In genomic region chr1:211329764-211330201, GRCh38 we compare ENCODE assay signal across 8 cellular contexts. TPM values are rescaled to one million over a fixed set of nuclear protein-coding genes. Genes with fewer than 3 reads are reported as not detected.
A peak's percentile ranks its signal among the peaks of the same experiment; 100 is the strongest.
DNase-seq lines count a peak whose midpoint lies in the region; ATAC-seq and TF ChIP-seq lines count a peak whose summit lies in the region.

No MANE protein-coding gene starts in this region.

- H3K27ac Mint-ChIP-seq in memory B cell, result peak overlapping the region; percentile 98

- no peaks in the 10 kb centered on the region for H3K9me3 ChIP-seq in Loucy (ENCODE audit: insufficient read depth, low read depth, low read length)
- H3K9me3 ChIP-seq in mesenchymal stem cell (ENCODE audit: control insufficient read depth, low read length), result no peaks in the 10 kb centered on the region

- H4K20me1 ChIP-seq in Loucy (ENCODE audit: insufficient read depth, low read length, poor library complexity, severe bottlenecking), result peaks cover 58% of the 10 kb centered on the region

- H3K27me3 ChIP-seq in Loucy (ENCODE audit: insufficient read depth, low read length, poor library complexity, severe bottlenecking), result no peaks in the 10 kb centered on the region
- H3K27me3 ChIP-seq in mesenchymal stem cell (ENCODE audit: control insufficient read depth in 1 of 2, insufficient read depth in 1 of 2, low read length in 2 of 2), result peaks cover 0 to 20% of the 10 kb centered on the region in 2 experiments

- peak overlapping the region; percentile 82 for H3K4me3 ChIP-seq in Loucy (ENCODE audit: low read length, poor library complexity, severe bottlenecking)
- H3K4me3 ChIP-seq in mesenchymal stem cell (ENCODE audit: insufficient read depth in 1 of 2, low read depth in 1 of 2, low read length in 2 of 2), result no peak overlapping the region

- DNase-seq in memory B cell (ENCODE audit: low spot score in 2 of 2) (peak; percentile 44 to 54), mesenchymal stem cell (no peak), SW 1271 (lab: John Stamatoyannopoulos, UW) (no peak), NCI-H1092 (lab: John Stamatoyannopoulos, UW) (no peak), midbrain (lab: John Stamatoyannopoulos, UW) (no peak)

- H2AFZ ChIP-seq in Loucy (ENCODE audit: low read length) (no peak overlapping the region), mesenchymal stem cell (ENCODE audit: low read depth, low read length) (no peak overlapping the region)

- H3K9ac ChIP-seq in Loucy (ENCODE audit: low read depth, low read length, poor library complexity, severe bottlenecking), result peak overlapping the region; percentile 95
- no peak overlapping the region for H3K9ac ChIP-seq in mesenchymal stem cell (ENCODE audit: low read length)

- no peak overlapping the region for H2BK15ac ChIP-seq in mesenchymal stem cell (ENCODE audit: low read depth, poor library complexity, severe bottlenecking)

- ATAC-seq in GM18517 (IDR thresholded peaks at IDR 0.05; ENCODE audit: unreplicated experiment) (peak; percentile 47), GM21619 (IDR thresholded peaks at IDR 0.05; ENCODE audit: unreplicated experiment) (peak; percentile 45), memory B cell (ENCODE audit: low read depth) (peak; percentile 88)

- TF ChIP-seq CTCF in Loucy (conservative IDR thresholded peaks at IDR 0.05; ENCODE audit: low read length), result no peak

- H3K4me3 Mint-ChIP-seq in memory B cell, result peak overlapping the region; percentile 96

- no peak overlapping the region for H3K18ac ChIP-seq in mesenchymal stem cell (ENCODE audit: low read depth in 1 of 2, low read length in 2 of 2)

- no peaks in the 10 kb centered on the region for H3F3A ChIP-seq in Loucy (ENCODE audit: low read depth)

- H2AK5ac ChIP-seq in mesenchymal stem cell (ENCODE audit: low read length, severe bottlenecking), result no peak overlapping the region

- peaks cover 83% of the 10 kb centered on the region for H3K4me1 ChIP-seq in Loucy (ENCODE audit: insufficient read depth, low read length, poor library complexity, severe bottlenecking)
- H3K4me1 ChIP-seq in mesenchymal stem cell (ENCODE audit: control insufficient read depth, insufficient read depth, low read depth, low read length), result peaks cover 14% of the 10 kb centered on the region

- H3K14ac ChIP-seq in mesenchymal stem cell (ENCODE audit: low read length in 2 of 2), result no peak overlapping the region

- H3K4me1 Mint-ChIP-seq in memory B cell, result peaks cover 66% of the 10 kb centered on the region

- H3K36me3 ChIP-seq in Loucy (ENCODE audit: insufficient read depth, low read length) (no peaks in the 10 kb centered on the region), mesenchymal stem cell (ENCODE audit: control insufficient read depth in 1 of 2, insufficient read depth in 2 of 2, low read depth in 1 of 2, low read length in 2 of 2) (peaks cover 0 to 3% of the 10 kb centered on the region in 2 experiments)

- peaks cover 25% of the 10 kb centered on the region for H3K79me1 ChIP-seq in mesenchymal stem cell (replicated peaks; ENCODE audit: low read length, poor library complexity, severe bottlenecking)

- H3K27ac ChIP-seq in mesenchymal stem cell (ENCODE audit: low read length, poor library complexity, severe bottlenecking), result no peak overlapping the region

- H2BK5ac ChIP-seq in mesenchymal stem cell (ENCODE audit: low read depth, low read length, poor library complexity, severe bottlenecking), result no peak overlapping the region

- no peaks in the 10 kb centered on the region for H3K9me2 ChIP-seq in Loucy (replicated peaks; ENCODE audit: low read depth, low read length)

- H4K8ac ChIP-seq in mesenchymal stem cell (ENCODE audit: low read length), result no peak overlapping the region

- H3K23ac ChIP-seq in mesenchymal stem cell (ENCODE audit: low read length in 2 of 2), result no peak overlapping the region

- H3K4me2 ChIP-seq in Loucy (ENCODE audit: low read depth, low read length, poor library complexity, severe bottlenecking) (peak overlapping the region; percentile 94), mesenchymal stem cell (ENCODE audit: low read length, poor library complexity, severe bottlenecking) (no peak overlapping the region)

- no peak overlapping the region for H3K4ac ChIP-seq in mesenchymal stem cell (ENCODE audit: low read depth in 1 of 2, low read length in 2 of 2)

- peaks cover 92% of the 10 kb centered on the region for H3K79me2 ChIP-seq in Loucy (ENCODE audit: insufficient read depth, low read length)

- no peak overlapping the region for H2BK120ac ChIP-seq in mesenchymal stem cell (ENCODE audit: low read depth, low read length)

- no peak overlapping the region for H2BK12ac ChIP-seq in mesenchymal stem cell (ENCODE audit: low read length in 2 of 2)

- no peak overlapping the region for H4K91ac ChIP-seq in mesenchymal stem cell (ENCODE audit: low read length)

- 96% methylated on average over 4 of the region's 4 CpGs for WGBS in mesenchymal stem cell

- no peaks in the 10 kb centered on the region for H3K27me3 Mint-ChIP-seq in memory B cell

- H3K9me3 Mint-ChIP-seq in memory B cell, result no peaks in the 10 kb centered on the region

- H3K36me3 Mint-ChIP-seq in memory B cell, result peaks cover 12% of the 10 kb centered on the region

RNA-seq across cellular contexts. Expression of gene TRAF5, which starts 3.1 kb away (rescaled TPM):
- 10.5 TPM for polyA plus RNA-seq in mesenchymal stem cell (2013, experiment 1 of 2)
- 10.5 TPM for polyA plus RNA-seq in mesenchymal stem cell (2013, experiment 2 of 2)

Comparison
In these comparisons a context has a peak if more than half of its experiments do, and no peak if none do; other contexts are left out.
1. DNase-seq: peak in memory B cell (2 of 2); none in mesenchymal stem cell (single experiment), SW 1271 (0 of 2), NCI-H1092 (single experiment) and midbrain (single experiment).
2. Peak in every context shown above with its lines, with median percentiles within 50 percentile points of each other: ATAC-seq.